In genomic region chr17:61565850-61566249, GRCh38 we compare ENCODE assay signal across 13 cellular contexts. TPM values are rescaled to one million over a fixed set of nuclear protein-coding genes. Genes with fewer than 3 reads are reported as not detected.
"Had no signal": no experiment of that assay in that cellular context is flagged by ENCODE, and none has a peak within 500 bp of the region (broad histone marks: within the 10 kb centered on the region; RNA-seq: fewer than 3 reads in every experiment).

No MANE protein-coding gene starts in this region.

RNA-seq across cellular contexts. Expression of gene NACA2, which starts 25.2 kb away (rescaled TPM):
- total RNA-seq: stomach, suprapubic skin, temporal lobe, thoracic aorta, thyroid gland, tibial nerve, transverse colon, upper lobe of left lung, upper lobe of right lung, ureter, urinary bladder, uterus, vagina had no signal
- polyA plus RNA-seq: urinary bladder had no signal
